ENCODE assay signal across 8 cellular contexts in the genomic region with DNA sequence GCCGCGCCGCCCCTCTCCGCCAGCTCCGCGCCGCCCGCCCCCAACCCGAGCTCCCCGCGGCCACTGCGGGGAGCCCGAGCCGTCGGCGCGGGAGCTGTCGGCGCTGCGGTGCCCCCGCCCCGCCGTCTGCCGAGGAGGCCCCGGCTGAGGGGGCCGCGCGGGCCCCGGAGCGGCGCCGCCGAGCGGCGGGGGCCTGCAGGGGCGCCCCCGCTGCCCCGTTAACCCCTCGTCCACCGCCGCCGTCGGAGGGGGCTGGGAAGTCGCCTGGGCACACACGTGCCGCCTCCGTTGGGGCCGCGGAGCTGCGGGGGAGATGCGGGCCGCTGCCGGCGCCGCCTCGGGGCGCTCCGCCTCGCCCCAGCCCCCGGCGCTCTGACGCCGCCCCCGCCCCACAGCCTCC.
DNase-seq lines count a peak whose midpoint lies in the region; ATAC-seq, FAIRE-seq and TF ChIP-seq lines count a peak whose summit lies in the region.
"Not testable (repeated sequence)": the region's sequence is repeated elsewhere in the genome, so short reads cannot be mapped to it uniquely, and the experiment has no call there.

No MANE protein-coding gene starts in this region.

- not testable (repeated sequence) for BruUV-seq in GM12878 (replicated peaks; lab: Mats Ljungman, UMichigan)

- H3K9me2 ChIP-seq in Loucy (replicated peaks; ENCODE audit: low read depth, low read length) = not testable (repeated sequence)

- ATAC-seq in GM12878 = peak; percentile 2; the same call in 1 of the 3 replicates

- not testable (repeated sequence) for H3K9me3 ChIP-seq in Loucy (ENCODE audit: insufficient read depth, low read depth, low read length); GM12878 (replicated peaks; ENCODE audit: control insufficient read depth, insufficient read depth, low read length); mononuclear cell (ENCODE audit: low read depth, low read length)

- FAIRE-seq in GM12878 (lab: Jason Lieb, UNC) = not testable (repeated sequence)

- CTCF ChIA-PET in GM12878 (lab: Yijun Ruan, JAX) = interaction anchor here (0.5 to 0.6 kb wide), 2 partner anchors 378 to 463 kb away, joined by 3 to 4 read pairs; no protein-coding TSS in a partner anchor

- WGBS in GM12878 (ENCODE audit: insufficient coverage, insufficient replicate concordance, low lambda C conversion rate, missing lambda C conversion rate) = no CpG with 5 or more reads among the region's 64 CpGs

- SMC1A ChIA-PET in GM12878 (lab: Charles Lee; ENCODE audit: uncharacterized antibody, unreplicated experiment) = not testable (repeated sequence)

- H3K36me3 ChIP-seq in Loucy (ENCODE audit: insufficient read depth, low read length); GM12878 (ENCODE audit: control insufficient read depth in 2 of 2, insufficient read depth in 2 of 2, low read length in 1 of 2): not testable (repeated sequence)

- not testable (repeated sequence) for TF ChIP-seq EP300 in GM12878 (IDR thresholded peaks at IDR 0.05; ENCODE audit: borderline replicate concordance in 1 of 2, control insufficient read depth in 1 of 2, low read depth in 2 of 2, low read length in 2 of 2)

- H4K20me1 ChIP-seq in Loucy (ENCODE audit: insufficient read depth, low read length, poor library complexity, severe bottlenecking) = peaks cover 20% of the 10 kb centered on the region
- not testable (repeated sequence) for H4K20me1 ChIP-seq in GM12878 (ENCODE audit: control insufficient read depth, insufficient read depth)

- TF ChIP-seq POLR2A in GM12878 (IDR thresholded peaks at IDR 0.05; ENCODE audit: low read depth, low read length) = not testable (repeated sequence)

- intact Hi-C loops in GM12878 (cut with micrococcal nuclease; ENCODE audit: unreplicated experiment) = not testable (repeated sequence)

- DNase-seq in GM20000 (ENCODE audit: low spot score) = peak; percentile 52
- DNase-seq in T-helper 22 cell (ENCODE audit: low read depth) = peak; percentile 11
- DNase-seq in GM12878 (ENCODE audit: low read depth, low spot score) = not testable (repeated sequence)
- DNase-seq in foreskin fibroblast = peak in 1 of 2 donors; percentile 41
- peak; percentile 2 for DNase-seq in stimulated activated naive CD4-positive, alpha-beta T cell treated with Interleukin-2 at 50 U/mL for 16 hours (lab: John Stamatoyannopoulos, UW)

- RAD21 ChIA-PET in GM12878 (lab: Charles Lee; ENCODE audit: unreplicated experiment) = interaction anchor here (1.2 kb wide), 1 partner anchor 116 kb away, joined by 3 read pairs; a partner anchor contains a TSS

- not testable (repeated sequence) for TF ChIP-seq CTCF in C4-2B (conservative IDR thresholded peaks at IDR 0.05); GM20000 (IDR thresholded peaks at IDR 0.05; ENCODE audit: extremely low read depth, missing control alignments); Loucy (conservative IDR thresholded peaks at IDR 0.05; ENCODE audit: low read length); GM12878 (IDR thresholded peaks at IDR 0.05 in 2 of 3, conservative IDR thresholded peaks at IDR 0.05 in 1 of 3; ENCODE audit: control insufficient read depth in 2 of 3, extremely low read depth in 1 of 3, insufficient read depth in 1 of 3, low read depth in 3 of 3, low read length in 3 of 3); foreskin fibroblast (IDR thresholded peaks at IDR 0.05; ENCODE audit: low read depth, low read length)

- H3K4me1 ChIP-seq in Loucy (ENCODE audit: insufficient read depth, low read length, poor library complexity, severe bottlenecking) = peaks cover 25% of the 10 kb centered on the region
- not testable (repeated sequence) for H3K4me1 ChIP-seq in GM12878 (ENCODE audit: control insufficient read depth, insufficient read depth, low read length)
- H3K4me1 ChIP-seq in mononuclear cell (ENCODE audit: insufficient read depth, low read length) = peaks cover 25% of the 10 kb centered on the region

- not testable (repeated sequence) for H3K4me2 ChIP-seq in Loucy (ENCODE audit: low read depth, low read length, poor library complexity, severe bottlenecking); GM12878 (ENCODE audit: control insufficient read depth, insufficient read depth)

- POLR2A ChIA-PET in GM12878 (lab: Charles Lee) = interaction anchor here (0.8 kb wide), 1 partner anchor 115 kb away, joined by 4 read pairs; no protein-coding TSS in a partner anchor

- not testable (repeated sequence) for TF ChIP-seq RAD21 in GM12878 (IDR thresholded peaks at IDR 0.05; ENCODE audit: insufficient read depth, low read depth, low read length)

- H3K9ac ChIP-seq in Loucy (ENCODE audit: low read depth, low read length, poor library complexity, severe bottlenecking) = peak overlapping the region; percentile 69
- not testable (repeated sequence) for H3K9ac ChIP-seq in GM12878 (ENCODE audit: control insufficient read depth, insufficient read depth, low read length)

- not testable (repeated sequence) for H3F3A ChIP-seq in Loucy (ENCODE audit: low read depth)

- not testable (repeated sequence) for H3K27me3 ChIP-seq in Loucy (ENCODE audit: insufficient read depth, low read length, poor library complexity, severe bottlenecking); GM12878 (replicated peaks in 1 of 2; ENCODE audit: control insufficient read depth in 2 of 2, insufficient read depth in 2 of 2, low read length in 1 of 2); mononuclear cell (ENCODE audit: insufficient read depth, low read length)

- H2AFZ ChIP-seq in Loucy (ENCODE audit: low read length); GM12878 (ENCODE audit: control insufficient read depth, low read depth, low read length): not testable (repeated sequence)

- H3K4me3 ChIP-seq in Loucy (ENCODE audit: low read length, poor library complexity, severe bottlenecking) = peak overlapping the region; percentile 98
- peak overlapping the region; percentile 96; the same call in 1 of the 2 replicates for H3K4me3 ChIP-seq in GM12878
- H3K4me3 ChIP-seq in foreskin fibroblast (ENCODE audit: low read depth in 1 of 2, low read length in 2 of 2) = peak overlapping the region; percentile 56 to 82
- peak overlapping the region; percentile 66 for H3K4me3 ChIP-seq in mononuclear cell (ENCODE audit: low read length)

- peaks cover 46% of the 10 kb centered on the region for H3K79me2 ChIP-seq in Loucy (ENCODE audit: insufficient read depth, low read length)
- H3K79me2 ChIP-seq in GM12878 (ENCODE audit: control insufficient read depth, insufficient read depth, low read length) = not testable (repeated sequence)

- peak overlapping the region; percentile 82 for H3K27ac ChIP-seq in C4-2B
- not testable (repeated sequence) for H3K27ac ChIP-seq in GM12878 (ENCODE audit: control insufficient read depth, insufficient read depth)

- in situ Hi-C loops in GM12878 (cut with MboI) = not testable (repeated sequence)

TF ChIP-seq in GM12878, 131 proteins besides CTCF, POLR2A, EP300 and RAD21:
- TF ChIP-seq IKZF1 (conservative IDR thresholded peaks at IDR 0.05) = peak; percentile 79
- TF ChIP-seq LARP7 (IDR thresholded peaks at IDR 0.05) = 0 out of 2 replicates have a peak, but pooled peaks have one; percentile 50
- peak; percentile 17 to 91; a peak in 2 of 4 replicates for TF ChIP-seq BHLHE40 (IDR thresholded peaks at IDR 0.05; ENCODE audit: borderline replicate concordance in 1 of 2, low read depth in 2 of 2, low read length in 1 of 2)
